In genomic region chr13:32947411-32947810, GRCh38 we compare ENCODE assay signal across 18 cellular contexts.
DNase-seq lines count a peak whose midpoint lies in the region; ATAC-seq and TF ChIP-seq lines count a peak whose summit lies in the region.
"Had no signal": no experiment of that assay in that cellular context is flagged by ENCODE, and none has a peak within 500 bp of the region (broad histone marks: within the 10 kb centered on the region; RNA-seq: fewer than 3 reads in every experiment).

No MANE protein-coding gene starts in this region.

- H3K27ac ChIP-seq in HEK293 (ENCODE audit: extremely low read depth, low read depth, low read length) (no peak overlapping the region), caudate nucleus (ENCODE audit: low read depth, low read length) (peak overlapping the region; percentile 42)
- H3K27ac ChIP-seq: 22Rv1, BLaER1, GM23248 had no signal

- H3K27ac Mint-ChIP-seq in glutamatergic neuron (ENCODE audit: unreplicated experiment) (peak overlapping the region; percentile 99), progenitor cell of endocrine pancreas (no peak overlapping the region)
- H3K27ac Mint-ChIP-seq: CD14-positive monocyte; CD4-positive, alpha-beta memory T cell had no signal

- TF ChIP-seq CTCF in HEK293 (tag by site-specific recombination; IDR thresholded peaks at IDR 0.05), result no peak
- no peak for TF ChIP-seq CTCF in glutamatergic neuron (IDR thresholded peaks at IDR 0.05; ENCODE audit: partially characterized antibody, unreplicated experiment)
- no peak for TF ChIP-seq CTCF in progenitor cell of endocrine pancreas (IDR thresholded peaks at IDR 0.05; ENCODE audit: unreplicated experiment)

- POLR2A ChIA-PET in HEK293 (lab: Yijun Ruan, JAX), result no interaction called here

- CTCF ChIA-PET in HEK293 (lab: Yijun Ruan, JAX), result interaction anchor here (1.1 kb wide), 1 partner anchor 18 kb away, joined by 3 read pairs; no protein-coding TSS in a partner anchor

- no peaks in the 10 kb centered on the region for H3K4me1 ChIP-seq in HEK293 (ENCODE audit: control insufficient read depth, insufficient read depth, low read length)
- H3K4me1 ChIP-seq: HAP-1 had no signal

- H3K4me3 Mint-ChIP-seq in glutamatergic neuron (ENCODE audit: unreplicated experiment) (peak overlapping the region; percentile 81), progenitor cell of endocrine pancreas (ENCODE audit: low read depth) (no peak overlapping the region)
- H3K4me3 Mint-ChIP-seq: CD14-positive monocyte; CD4-positive, alpha-beta memory T cell had no signal

- no peaks in the 10 kb centered on the region for H3K36me3 ChIP-seq in HEK293 (ENCODE audit: control insufficient read depth in 2 of 2, insufficient read depth in 1 of 2, low read length in 2 of 2)
- H3K36me3 ChIP-seq: BLaER1, HAP-1 had no signal

- no peaks in the 10 kb centered on the region for H3K9me3 ChIP-seq in HEK293 (ENCODE audit: control insufficient read depth, insufficient read depth, low read depth, low read length)
- H3K9me3 ChIP-seq: HAP-1 had no signal

- H3K27me3 Mint-ChIP-seq in glutamatergic neuron (ENCODE audit: unreplicated experiment) (peaks cover 8% of the 10 kb centered on the region), progenitor cell of endocrine pancreas (peaks cover 2% of the 10 kb centered on the region)

- no peak for ATAC-seq in GM21367 (IDR thresholded peaks at IDR 0.05; ENCODE audit: unreplicated experiment)
- ATAC-seq: GM12878 had no signal

- H3K4me3 ChIP-seq in HEK293 (ENCODE audit: low read depth, low read length), result no peak overlapping the region
- H3K4me3 ChIP-seq: BLaER1, GM12878, GM23248, HAP-1 had no signal

- DNase-seq in DMS53 (lab: John Stamatoyannopoulos, UW) (peak; percentile 17), DMS53 treated with DMSO at 0.1 percent for 48 hours (lab: John Stamatoyannopoulos, UW; ENCODE audit: unreplicated experiment) (no peak), caudate nucleus (lab: John Stamatoyannopoulos, UW) (no peak), glutamatergic neuron (no peak), A172 (ENCODE audit: low spot score) (no peak), progenitor cell of endocrine pancreas (ENCODE audit: low spot score, unreplicated experiment) (no peak)
- DNase-seq: CD4-positive, alpha-beta memory T cell; DND-41; EL; GM23248; IMR-90 had no signal

- H3K9me3 Mint-ChIP-seq in glutamatergic neuron (ENCODE audit: unreplicated experiment) (peaks cover 11% of the 10 kb centered on the region), progenitor cell of endocrine pancreas (ENCODE audit: low read depth) (peaks cover 3% of the 10 kb centered on the region)
- H3K9me3 Mint-ChIP-seq: CD4-positive, alpha-beta memory T cell had no signal

- H3K36me3 Mint-ChIP-seq in glutamatergic neuron (ENCODE audit: unreplicated experiment) (peaks cover 8% of the 10 kb centered on the region), progenitor cell of endocrine pancreas (ENCODE audit: insufficient read depth) (no peaks in the 10 kb centered on the region)
- H3K36me3 Mint-ChIP-seq: CD14-positive monocyte; CD4-positive, alpha-beta memory T cell had no signal

- H3K4me1 Mint-ChIP-seq in glutamatergic neuron (ENCODE audit: low read depth, unreplicated experiment) (peaks cover 30% of the 10 kb centered on the region), progenitor cell of endocrine pancreas (ENCODE audit: low read depth) (no peaks in the 10 kb centered on the region)
- H3K4me1 Mint-ChIP-seq: CD14-positive monocyte; CD4-positive, alpha-beta memory T cell had no signal

TF ChIP-seq in HEK293, 187 proteins besides CTCF, POLR2A, EP300 and RAD21:
- TF ChIP-seq PRDM1 (tag by site-specific recombination; IDR thresholded peaks at IDR 0.05), result peak; percentile 53; the same call in 1 of the 2 replicates
- TF ChIP-seq ZNF843 (tag by site-specific recombination; IDR thresholded peaks at IDR 0.05), result no peak
